Comparison of ENCODE assay signal across 8 cellular contexts in genomic region chr10:122461729-122462532, GRCh38. TPM values are rescaled to one million over a fixed set of nuclear protein-coding genes. Genes with fewer than 3 reads are reported as not detected.
A peak's percentile ranks its signal among the peaks of the same experiment; 100 is the strongest.
DNase-seq lines count a peak whose midpoint lies in the region; ATAC-seq and TF ChIP-seq lines count a peak whose summit lies in the region.

No MANE protein-coding gene starts in this region.

- ATAC-seq in GM23338 (peak; percentile 37), heart right ventricle (peak; percentile 11 to 49 (median 25)), GM19023 (IDR thresholded peaks at IDR 0.05; ENCODE audit: unreplicated experiment) (no peak)

- H3K9me3 ChIP-seq in heart right ventricle (no peaks in the 10 kb centered on the region), prostate gland (no peaks in the 10 kb centered on the region)

- H3K4me1 ChIP-seq in GM23338 (ENCODE audit: insufficient read depth): peaks cover 16% of the 10 kb centered on the region
- peaks cover 13 to 59% (median 39%) of the 10 kb centered on the region in 9 donors for H3K4me1 ChIP-seq in heart right ventricle
- peaks cover 7% of the 10 kb centered on the region for H3K4me1 ChIP-seq in prostate gland (replicated peaks)

- DNase-seq in GM23338 (ENCODE audit: low spot score): peak; percentile 51
- peak; percentile 43 for DNase-seq in activated T-cell treated with anti-CD3 and anti-CD28 coated beads, Interleukin-2, amount 50 U/mL, for 24 hours
- DNase-seq in heart right ventricle: peak in 1 of 2 donors; percentile 36
- peak; percentile 32 for DNase-seq in prostate gland (ENCODE audit: low spot score)
- no peak for DNase-seq in UCSD-AML1 (lab: John Stamatoyannopoulos, UW; ENCODE audit: unreplicated experiment)
- no peak for DNase-seq in NCI-H1048 (lab: John Stamatoyannopoulos, UW)
- DNase-seq in effector CD4-positive, alpha-beta T cell: no peak

- H3F3A ChIP-seq in GM23338 (replicated peaks; ENCODE audit: low read depth): 0 out of 2 replicates have a peak, but pooled peaks cover 6% of the 10 kb centered on the region

- H3K4me3 Mint-ChIP-seq in GM23338: peak overlapping the region; percentile 81
- H3K4me3 Mint-ChIP-seq in activated T-cell treated with anti-CD3 and anti-CD28 coated beads, Interleukin-2, amount 50 U/mL, for 24 hours: peak overlapping the region; percentile 76

- H3K27ac ChIP-seq in GM23338 (ENCODE audit: low read depth) (no peak overlapping the region), heart right ventricle (peak overlapping the region; percentile 51 to 89 (median 77)), prostate gland (peak overlapping the region; percentile 77 to 81)

- peak overlapping the region; percentile 92 for H2AFZ ChIP-seq in GM23338

- H3K36me3 ChIP-seq in GM23338 (ENCODE audit: insufficient read depth): no peaks in the 10 kb centered on the region
- peaks cover 0 to 13% (median 0%) of the 10 kb centered on the region in 9 donors for H3K36me3 ChIP-seq in heart right ventricle
- no peaks in the 10 kb centered on the region for H3K36me3 ChIP-seq in prostate gland

- H3K27me3 ChIP-seq in GM23338 (ENCODE audit: insufficient read depth) (peaks cover 52% of the 10 kb centered on the region), heart right ventricle (peaks cover 0 to 68% (median 0%) of the 10 kb centered on the region in 7 donors), prostate gland (replicated peaks; ENCODE audit: insufficient read depth) (no peaks in the 10 kb centered on the region)

- H3K4me3 ChIP-seq in GM23338 (peak overlapping the region; percentile 75), heart right ventricle (peak overlapping the region; percentile 47 to 87 (median 78)), prostate gland (peak overlapping the region; percentile 51 to 55)

- intact Hi-C loops in heart right ventricle (cut with DNase I): loop anchor here in 5 of 10 donors (5.0 to 10.0 kb wide), 4 partner anchors 35 to 105 kb away; partner anchors contain the start of gene DMBT1 (in 1 of the 5)
- intact Hi-C loops in prostate gland (cut with DNase I): loop anchor here (5.0 to 10.0 kb wide), 2 partner anchors 35 to 103 kb away; partner anchors contain the start of gene DMBT1

- no peaks in the 10 kb centered on the region for H3K79me2 ChIP-seq in GM23338 (replicated peaks; ENCODE audit: insufficient read depth)

- 0 to 1% methylated on average over 67 to 95 of the region's 95 CpGs for WGBS in heart right ventricle, 2 donors
- WGBS in prostate gland: 1% methylated on average over 20 of the region's 95 CpGs

- TF ChIP-seq CTCF in GM23338 (conservative IDR thresholded peaks at IDR 0.05; ENCODE audit: low read depth in 2 of 2) (no peak), heart right ventricle (IDR thresholded peaks at IDR 0.05) (no peak), prostate gland (IDR thresholded peaks at IDR 0.05) (peak in 1 of 4 experiments; percentile 7)

- H3K9me3 Mint-ChIP-seq in GM23338: no peaks in the 10 kb centered on the region
- H3K9me3 Mint-ChIP-seq in activated T-cell treated with anti-CD3 and anti-CD28 coated beads, Interleukin-2, amount 50 U/mL, for 24 hours: no peaks in the 10 kb centered on the region

- H3K27ac Mint-ChIP-seq in GM23338: no peak overlapping the region
- H3K27ac Mint-ChIP-seq in activated T-cell treated with anti-CD3 and anti-CD28 coated beads, Interleukin-2, amount 50 U/mL, for 24 hours: no peak overlapping the region

- H4K20me1 ChIP-seq in GM23338 (replicated peaks; ENCODE audit: insufficient read depth): no peaks in the 10 kb centered on the region; the same call in 1 of the 2 replicates

- H3K36me3 Mint-ChIP-seq in GM23338 (ENCODE audit: low read depth): no peaks in the 10 kb centered on the region; the same call in 2 of the 3 replicates
- no peaks in the 10 kb centered on the region for H3K36me3 Mint-ChIP-seq in activated T-cell treated with anti-CD3 and anti-CD28 coated beads, Interleukin-2, amount 50 U/mL, for 24 hours (ENCODE audit: low read depth)

- no peaks in the 10 kb centered on the region for H3K9me2 ChIP-seq in GM23338 (ENCODE audit: insufficient read depth)

- H3K27me3 Mint-ChIP-seq in GM23338 (ENCODE audit: insufficient read depth, low read depth, poor library complexity): peaks cover 53% of the 10 kb centered on the region
- H3K27me3 Mint-ChIP-seq in activated T-cell treated with anti-CD3 and anti-CD28 coated beads, Interleukin-2, amount 50 U/mL, for 24 hours: peaks cover 78% of the 10 kb centered on the region

- H3K4me2 ChIP-seq in GM23338: peak overlapping the region; percentile 91

- H3K4me1 Mint-ChIP-seq in GM23338: peaks cover 36% of the 10 kb centered on the region
- H3K4me1 Mint-ChIP-seq in activated T-cell treated with anti-CD3 and anti-CD28 coated beads, Interleukin-2, amount 50 U/mL, for 24 hours (ENCODE audit: low read depth): peaks cover 15% of the 10 kb centered on the region

- no peak for TF ChIP-seq POLR2A in prostate gland (IDR thresholded peaks at IDR 0.05)

TF ChIP-seq in GM23338, 12 proteins besides CTCF, POLR2A, EP300 and RAD21 (continues in another document):
- TF ChIP-seq REST (IDR thresholded peaks at IDR 0.05; ENCODE audit: unreplicated experiment) (no peak), EZH2phosphoT487 (IDR thresholded peaks at IDR 0.05; ENCODE audit: unreplicated experiment) (peak; percentile 63), ZNF331 (CRISPR knock-in tag; IDR thresholded peaks at IDR 0.05; ENCODE audit: low read depth) (no peak), ZNF114 (CRISPR knock-in tag; IDR thresholded peaks at IDR 0.05) (no peak)

RNA-seq across cellular contexts. Expression of gene HTRA1, which starts 0.6 kb away (rescaled TPM):
- 16.1 and 16.5 TPM in 2 replicates for total RNA-seq in GM23338 (2014; rRNA removed; shearing (Covaris generic))
- polyA plus RNA-seq in GM23338 (2016; fragmentation: Nextera tagmentation; extraction: Ambion mirVana) (8.1 and 12.2 TPM in 2 replicates), heart right ventricle (10 to 100 TPM; 31.9 to 35.4 TPM)
- total RNA-seq in heart right ventricle (100 to 1,000 TPM in 2 of 10 donors, 10 to 100 TPM in 8; 23.4 to 108 (median 73.1) TPM), prostate gland (10 to 100 TPM; 41.4 to 61.8 TPM)

RNA-seq across cellular contexts. Expression of gene ARMS2, which starts 7.5 kb away (rescaled TPM):
- not detected in 2 replicates for total RNA-seq in GM23338 (2014; rRNA removed; shearing (Covaris generic))
- polyA plus RNA-seq in GM23338 (2016; fragmentation: Nextera tagmentation; extraction: Ambion mirVana): not detected in 2 replicates
- 1 to 10 TPM in 1 of 10 donors, under 1 TPM in 3, not detected in 6; 0.33 to 1.3 (median 0.94) TPM for total RNA-seq in heart right ventricle
- polyA plus RNA-seq in heart right ventricle: not detected
- total RNA-seq in prostate gland: 1 to 10 TPM in 1 of 2 donors, not detected in 1; 1.1 TPM

Comparison
In these comparisons a context has a peak if more than half of its experiments do, and no peak if none do; other contexts are left out.
1. DNase-seq: peak in GM23338 (single experiment), activated T-cell treated with anti-CD3 and anti-CD28 coated beads, Interleukin-2, amount 50 U/mL, for 24 hours (single experiment) and prostate gland (single experiment); none in UCSD-AML1 (single experiment), NCI-H1048 (single experiment) and effector CD4-positive, alpha-beta T cell (single experiment).
2. Peak in every context shown above with its lines, with median percentiles within 50 percentile points of each other: H3K4me3 ChIP-seq.